10 cellular contexts compared by ENCODE assay signal in genomic region chr13:46995874-46996273, GRCh38.
A peak's percentile ranks its signal among the peaks of the same experiment; 100 is the strongest.
DNase-seq lines count a peak whose midpoint lies in the region; ATAC-seq and TF ChIP-seq lines count a peak whose summit lies in the region.
"Had no signal": no experiment of that assay in that cellular context is flagged by ENCODE, and none has a peak within 500 bp of the region (broad histone marks: within the 10 kb centered on the region; RNA-seq: fewer than 3 reads in every experiment).

No MANE protein-coding gene starts in this region.

- 0 out of 22 replicates have a peak overlapping the region, but pooled peaks of 1 of the 11 experiments have one; percentile 9 for H3K27ac ChIP-seq in BLaER1 treated with 17β-estradiol and CSF1 and Interleukin-3, amounts not matched to agents 10 nM and 100 nM
- no peak overlapping the region for H3K27ac ChIP-seq in PC-9

- no peak overlapping the region for H3K9ac ChIP-seq in BLaER1 treated with 17β-estradiol and CSF1 and Interleukin-3, amounts not matched to agents 10 nM and 100 nM

- H3K36me3 ChIP-seq in BLaER1 treated with 17β-estradiol and CSF1 and Interleukin-3, amounts not matched to agents 10 nM and 100 nM = no peaks in the 10 kb centered on the region
- H3K36me3 ChIP-seq in PC-9 (ENCODE audit: low read depth) = no peaks in the 10 kb centered on the region

- H3K79me2 ChIP-seq in PC-9 (ENCODE audit: low read depth) = no peaks in the 10 kb centered on the region

- H3K9me3 ChIP-seq in BLaER1 treated with 17β-estradiol and CSF1 and Interleukin-3, amounts not matched to agents 10 nM and 100 nM (replicated peaks in 1 of 11) = peaks cover 0 to 4% (median 0%) of the 10 kb centered on the region in 11 experiments; a peak in 2 of 22 replicates
- no peaks in the 10 kb centered on the region for H3K9me3 ChIP-seq in PC-9 (ENCODE audit: insufficient read depth, low read depth)

- no peak overlapping the region for H2AFZ ChIP-seq in PC-9

- intact Hi-C loops in PC-9 (cut with micrococcal nuclease; ENCODE audit: unreplicated experiment) = no loop called here

- BruUV-seq in PC-9 (replicated peaks; lab: Mats Ljungman, UMichigan) = no TSS peak

- H3F3A ChIP-seq in PC-9 (ENCODE audit: insufficient read depth, low read depth) = no peaks in the 10 kb centered on the region

- no peaks in the 10 kb centered on the region for H3K27me3 ChIP-seq in BLaER1 treated with 17β-estradiol and CSF1 and Interleukin-3, amounts not matched to agents 10 nM and 100 nM
- H3K27me3 ChIP-seq in PC-9 (ENCODE audit: insufficient read depth, low read depth) = no peaks in the 10 kb centered on the region

- POLR2A ChIA-PET in PC-9 (lab: Charles Lee; ENCODE audit: unreplicated experiment) = no interaction called here

- H3K9me2 ChIP-seq in PC-9 (ENCODE audit: insufficient read depth) = no peaks in the 10 kb centered on the region

- no peak overlapping the region for H3K4me3 ChIP-seq in BLaER1 treated with 17β-estradiol and CSF1 and Interleukin-3, amounts not matched to agents 10 nM and 100 nM
- H3K4me3 ChIP-seq in PC-9 = no peak overlapping the region

- peak; percentile 90 for ATAC-seq in GM19043 (IDR thresholded peaks at IDR 0.05; ENCODE audit: low read depth, unreplicated experiment)
- peak; percentile 90 for ATAC-seq in HG02759 (IDR thresholded peaks at IDR 0.05; ENCODE audit: unreplicated experiment)
- ATAC-seq in HG03520 (IDR thresholded peaks at IDR 0.05; ENCODE audit: unreplicated experiment) = peak; percentile 95
- ATAC-seq: activated naive CD4-positive, alpha-beta T cell treated with anti-CD3 and anti-CD28 coated beads, Interleukin-2, amount 50 U/mL, for 72 hours had no signal

- no peak for TF ChIP-seq CTCF in PC-9 (conservative IDR thresholded peaks at IDR 0.05)

- peak overlapping the region in 8 of 11 experiments; percentile 7 to 59 (median 42); a peak in 15 of 22 replicates for H3K4me2 ChIP-seq in BLaER1 treated with 17β-estradiol and CSF1 and Interleukin-3, amounts not matched to agents 10 nM and 100 nM
- no peak overlapping the region for H3K4me2 ChIP-seq in PC-9

- DNase-seq in islet precursor cell = no peak
- DNase-seq in COLO668 (lab: John Stamatoyannopoulos, UW; ENCODE audit: unreplicated experiment) = no peak
- DNase-seq in PC-9 = no peak
- no peak for DNase-seq in central memory CD4-positive, alpha-beta T cell
- DNase-seq: IMR-90 had no signal

- CTCF ChIA-PET in PC-9 (lab: Charles Lee) = no interaction called here

- H4K20me1 ChIP-seq in BLaER1 treated with 17β-estradiol and CSF1 and Interleukin-3, amounts not matched to agents 10 nM and 100 nM = no peaks in the 10 kb centered on the region
- H4K20me1 ChIP-seq in PC-9 (ENCODE audit: insufficient read depth) = no peaks in the 10 kb centered on the region

- peaks cover 0 to 13% (median 8%) of the 10 kb centered on the region in 10 experiments; a peak in 14 of 20 replicates for H3K4me1 ChIP-seq in BLaER1 treated with 17β-estradiol and CSF1 and Interleukin-3, amounts not matched to agents 10 nM and 100 nM
- H3K4me1 ChIP-seq in PC-9 (replicated peaks; ENCODE audit: insufficient read depth) = no peaks in the 10 kb centered on the region
